In genomic region chr1:160618763-160619274, GRCh38 we compare ENCODE assay signal across 8 cellular contexts. TPM values are rescaled to one million over a fixed set of nuclear protein-coding genes. Genes with fewer than 3 reads are reported as not detected.
A peak's percentile ranks its signal among the peaks of the same experiment; 100 is the strongest.
DNase-seq lines count a peak whose midpoint lies in the region; ATAC-seq and TF ChIP-seq lines count a peak whose summit lies in the region.

No MANE protein-coding gene starts in this region.

- no peaks in the 10 kb centered on the region for H3K79me2 ChIP-seq in PC-3 (ENCODE audit: low read length)

- H3K4me3 ChIP-seq in heart right ventricle (no peak overlapping the region), PC-3 (ENCODE audit: low read length) (no peak overlapping the region), testis (peak overlapping the region in 1 of 2 donors; percentile 6)

- TF ChIP-seq CTCF in heart right ventricle (IDR thresholded peaks at IDR 0.05) (peak in 8 of 9 donors; percentile 7 to 64 (median 39)), PC-3 (conservative IDR thresholded peaks at IDR 0.05; ENCODE audit: low read depth, low read length) (peak; percentile 68), testis (IDR thresholded peaks at IDR 0.05) (peak in 2 of 3 experiments; percentile 18 to 62)

- no peak overlapping the region for H3K9ac ChIP-seq in PC-3 (ENCODE audit: low read length)

- no peaks in the 10 kb centered on the region for H3F3A ChIP-seq in PC-3 (ENCODE audit: low read length, unreplicated experiment)

- H3K9me3 ChIP-seq in heart right ventricle (peaks cover 0 to 3% (median 0%) of the 10 kb centered on the region in 11 donors), PC-3 (ENCODE audit: low read length) (no peaks in the 10 kb centered on the region), testis (no peaks in the 10 kb centered on the region)

- H4K20me1 ChIP-seq in PC-3 (ENCODE audit: low read length): no peaks in the 10 kb centered on the region

- H3K4me1 ChIP-seq in heart right ventricle (peaks cover 0 to 13% (median 0%) of the 10 kb centered on the region in 9 donors), PC-3 (ENCODE audit: insufficient read depth, low read length) (no peaks in the 10 kb centered on the region), testis (no peaks in the 10 kb centered on the region)

- H3K27ac ChIP-seq in heart right ventricle (peak overlapping the region in 1 of 10 donors; percentile 15), PC-3 (ENCODE audit: low read length) (no peak overlapping the region), testis (no peak overlapping the region)

- intact Hi-C loops in heart right ventricle (cut with DNase I): no loop called here
- intact Hi-C loops in Right ventricle myocardium inferior (cut with DNase I): no loop called here
- intact Hi-C loops in PC-3 (cut with micrococcal nuclease): no loop called here
- intact Hi-C loops in testis (cut with DNase I; ENCODE audit: low total_unique reads): no loop called here

- DNase-seq in heart right ventricle: no peak
- no peak for DNase-seq in Right ventricle myocardium inferior (ENCODE audit: missing footprints)
- DNase-seq in PC-3: peak; percentile 38
- DNase-seq in effector CD4-positive, alpha-beta T cell: peak; percentile 29
- DNase-seq in testis: no peak
- DNase-seq in hippocampal formation (lab: John Stamatoyannopoulos, UW): no peak
- DNase-seq in activated CD4-positive, CD25-positive, alpha-beta regulatory T cell (lab: John Stamatoyannopoulos, UW): no peak

- no peaks in the 10 kb centered on the region for H3K9me2 ChIP-seq in PC-3 (replicated peaks; ENCODE audit: low read length)

- 96 to 98% methylated on average over 3 of the region's 3 CpGs for WGBS in heart right ventricle, 2 donors
- WGBS in testis, 2 donors: 84 to 85% methylated on average over 3 of the region's 3 CpGs

- no peak for ATAC-seq in heart right ventricle
- no peak for ATAC-seq in Right ventricle myocardium inferior
- no peak for ATAC-seq in PC-3
- no peak for ATAC-seq in GM21528 (IDR thresholded peaks at IDR 0.05; ENCODE audit: low FRiP score, unreplicated experiment)

- H3K36me3 ChIP-seq in heart right ventricle (no peaks in the 10 kb centered on the region), PC-3 (ENCODE audit: low read depth, low read length) (no peaks in the 10 kb centered on the region), testis (ENCODE audit: low read depth, missing control alignments) (no peaks in the 10 kb centered on the region)

- no peak for TF ChIP-seq POLR2A in testis (IDR thresholded peaks at IDR 0.05)

- POLR2A ChIA-PET in PC-3 (lab: Charles Lee; ENCODE audit: unreplicated experiment): no interaction called here

- H2AFZ ChIP-seq in PC-3 (ENCODE audit: low read length): no peak overlapping the region

- H3K4me2 ChIP-seq in PC-3 (ENCODE audit: low read length): no peak overlapping the region

- H3K27me3 ChIP-seq in heart right ventricle: peaks cover 0 to 10% (median 0%) of the 10 kb centered on the region in 7 donors
- peaks cover 59% of the 10 kb centered on the region for H3K27me3 ChIP-seq in PC-3 (ENCODE audit: low read length)
- H3K27me3 ChIP-seq in testis: no peaks in the 10 kb centered on the region

- CTCF ChIA-PET in PC-3 (lab: Charles Lee): no interaction called here

- no TSS peak for BruUV-seq in PC-3 (replicated peaks; lab: Mats Ljungman, UMichigan)

RNA-seq across cellular contexts. Expression of gene SLAMF1, which starts 28.0 kb away (rescaled TPM):
- total RNA-seq in heart right ventricle (1 to 10 TPM in 1 of 10 donors, under 1 TPM in 5, not detected in 4; 0.17 to 3.8 (median 0.32) TPM), Right ventricle myocardium inferior (0.24 TPM), PC-3 (2014; rRNA removed) (not detected in 2 replicates), testis (under 1 TPM; 0.47 to 0.50 TPM)
- polyA plus RNA-seq in heart right ventricle (under 1 TPM; 0.19 to 0.44 TPM), testis (ENCODE audit: insufficient read depth, low read depth, low replicate concordance) (0.75 TPM)

RNA-seq across cellular contexts. Expression of gene CD84, which starts 39.5 kb away (rescaled TPM):
- total RNA-seq in heart right ventricle (10 to 100 TPM in 1 of 10 donors, 1 to 10 TPM in 8, under 1 TPM in 1; 0.76 to 11.8 (median 2.1) TPM), Right ventricle myocardium inferior (3.4 TPM), PC-3 (2014; rRNA removed) (not detected in 2 replicates), testis (1 to 10 TPM; 6.4 to 6.9 TPM)
- polyA plus RNA-seq in heart right ventricle (under 1 TPM; 0.25 to 0.73 TPM), testis (ENCODE audit: insufficient read depth, low read depth, low replicate concordance) (7.7 TPM)

Comparison
In these comparisons a context has a peak if more than half of its experiments do, and no peak if none do; other contexts are left out.
1. DNase-seq: peak in PC-3 (single experiment) and effector CD4-positive, alpha-beta T cell (single experiment); none in heart right ventricle (0 of 2), Right ventricle myocardium inferior (single experiment), testis (single experiment), hippocampal formation (0 of 2) and activated CD4-positive, CD25-positive, alpha-beta regulatory T cell (0 of 4).
2. Peak in every context shown above with its lines, with median percentiles within 50 percentile points of each other: CTCF ChIP-seq.